ENCODE assay signal across 1 cellular context in the genomic region with DNA sequence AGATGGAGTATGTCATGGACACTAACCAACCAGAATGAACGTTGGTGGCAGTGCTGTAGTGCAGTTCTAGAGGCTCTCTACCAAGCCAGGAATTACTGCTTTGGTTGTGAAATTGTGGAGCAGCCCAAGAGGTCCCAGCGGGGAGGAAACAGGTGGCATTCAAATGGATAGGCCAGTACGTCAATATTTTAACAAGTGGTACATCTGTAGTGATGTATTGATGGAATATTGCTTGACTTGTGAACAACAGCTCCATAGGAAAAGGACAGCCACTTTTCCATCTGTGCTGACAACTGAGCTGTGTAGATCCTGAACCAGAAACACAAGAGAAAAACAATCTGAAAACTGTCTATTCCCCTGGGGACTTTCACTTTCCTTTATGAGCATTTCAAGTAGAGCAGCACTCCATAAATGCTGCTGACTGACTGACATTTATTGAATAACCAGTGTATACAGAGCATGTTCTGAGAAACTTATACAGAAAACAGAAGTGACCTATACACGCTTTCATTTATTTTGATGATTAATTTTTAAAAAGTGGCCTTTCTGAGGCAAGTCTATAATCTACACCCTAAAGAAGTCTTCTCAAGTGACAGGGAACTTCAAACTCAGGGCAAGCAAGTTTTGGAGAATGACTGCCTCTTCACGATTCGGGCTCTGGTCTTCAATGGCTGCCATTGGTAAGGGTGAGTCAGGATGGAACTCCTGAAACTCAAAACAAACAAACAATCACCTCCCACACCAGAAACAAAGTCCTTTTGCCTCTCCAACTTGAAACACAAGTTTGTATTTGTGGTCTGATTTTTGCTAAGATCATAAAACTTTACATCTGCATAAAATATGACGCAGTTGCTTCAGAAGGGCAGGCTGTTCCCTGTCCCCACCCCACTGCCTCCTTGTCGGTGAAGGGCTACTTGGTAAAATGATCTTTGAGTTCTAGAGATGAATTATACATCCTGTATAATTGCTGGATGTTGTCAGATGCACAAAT.
TF ChIP-seq lines count a peak whose summit lies in the region.

No MANE protein-coding gene starts in this region.

TF ChIP-seq in IMR-90, 13 proteins besides CTCF, POLR2A, EP300 and RAD21 (continued from another document):
- TF ChIP-seq, protein P1, sequence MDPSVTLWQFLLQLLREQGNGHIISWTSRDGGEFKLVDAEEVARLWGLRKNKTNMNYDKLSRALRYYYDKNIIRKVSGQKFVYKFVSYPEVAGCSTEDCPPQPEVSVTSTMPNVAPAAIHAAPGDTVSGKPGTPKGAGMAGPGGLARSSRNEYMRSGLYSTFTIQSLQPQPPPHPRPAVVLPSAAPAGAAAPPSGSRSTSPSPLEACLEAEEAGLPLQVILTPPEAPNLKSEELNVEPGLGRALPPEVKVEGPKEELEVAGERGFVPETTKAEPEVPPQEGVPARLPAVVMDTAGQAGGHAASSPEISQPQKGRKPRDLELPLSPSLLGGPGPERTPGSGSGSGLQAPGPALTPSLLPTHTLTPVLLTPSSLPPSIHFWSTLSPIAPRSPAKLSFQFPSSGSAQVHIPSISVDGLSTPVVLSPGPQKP (IDR thresholded peaks at IDR 0.05; ENCODE audit: borderline replicate concordance, low read depth, low read length), result no peak
- TF ChIP-seq CHD1 (IDR thresholded peaks at IDR 0.05; ENCODE audit: low read depth, low read length) (no peak), RCOR1 (IDR thresholded peaks at IDR 0.05; ENCODE audit: insufficient replicate concordance, low read length) (no peak), BHLHE40 (IDR thresholded peaks at IDR 0.05; ENCODE audit: low read depth, low read length) (no peak), CEBPB (IDR thresholded peaks at IDR 0.05; ENCODE audit: low read depth, low read length) (no peak), MAFK (IDR thresholded peaks at IDR 0.05; ENCODE audit: low read depth, low read length) (no peak), NFE2L2 (IDR thresholded peaks at IDR 0.05; ENCODE audit: low read depth, low read length) (no peak)
